In the genomic region with DNA sequence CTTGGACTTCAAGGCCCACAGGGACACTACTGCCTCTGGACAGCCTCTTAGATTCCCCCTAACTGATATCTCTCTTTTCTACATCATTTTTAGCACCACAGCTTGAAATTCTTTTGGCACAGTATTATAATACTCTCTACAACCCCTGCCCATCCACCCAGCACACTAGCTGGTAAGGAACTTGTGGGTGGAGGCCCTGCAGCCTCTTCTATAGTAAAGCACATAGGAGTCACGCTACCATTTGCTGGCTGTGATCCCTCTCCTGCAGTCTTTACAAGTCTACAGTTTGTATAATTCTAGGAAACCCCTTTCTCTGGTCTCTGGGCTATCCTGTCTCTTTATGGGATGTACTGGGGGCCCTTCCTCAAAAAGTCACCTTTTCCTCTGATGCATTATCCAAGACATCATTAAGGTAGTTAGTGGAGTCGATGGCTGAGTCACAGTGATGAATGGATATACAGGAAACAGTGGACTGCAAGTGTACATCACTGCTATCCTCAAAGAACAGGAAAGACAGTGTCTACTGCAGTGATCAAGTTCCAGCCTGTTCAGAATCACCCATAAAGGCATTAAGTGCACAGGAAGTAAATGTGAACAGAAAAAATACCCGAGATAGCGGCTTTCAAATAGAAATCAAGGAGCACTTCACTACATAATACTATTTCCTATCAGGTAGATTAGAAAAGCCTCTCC, we compare ENCODE assay signal across 1 cellular context.
TF ChIP-seq lines count a peak whose summit lies in the region.

No MANE protein-coding gene starts in this region.

TF ChIP-seq in IMR-90, 13 proteins besides CTCF, POLR2A, EP300 and RAD21:
- no peak for TF ChIP-seq CEBPB (IDR thresholded peaks at IDR 0.05; ENCODE audit: low read depth, low read length)
- no peak for TF ChIP-seq BHLHE40 (IDR thresholded peaks at IDR 0.05; ENCODE audit: low read depth, low read length)
- no peak for TF ChIP-seq RFX5 (IDR thresholded peaks at IDR 0.05; ENCODE audit: low read depth, low read length)
- TF ChIP-seq, protein P1, sequence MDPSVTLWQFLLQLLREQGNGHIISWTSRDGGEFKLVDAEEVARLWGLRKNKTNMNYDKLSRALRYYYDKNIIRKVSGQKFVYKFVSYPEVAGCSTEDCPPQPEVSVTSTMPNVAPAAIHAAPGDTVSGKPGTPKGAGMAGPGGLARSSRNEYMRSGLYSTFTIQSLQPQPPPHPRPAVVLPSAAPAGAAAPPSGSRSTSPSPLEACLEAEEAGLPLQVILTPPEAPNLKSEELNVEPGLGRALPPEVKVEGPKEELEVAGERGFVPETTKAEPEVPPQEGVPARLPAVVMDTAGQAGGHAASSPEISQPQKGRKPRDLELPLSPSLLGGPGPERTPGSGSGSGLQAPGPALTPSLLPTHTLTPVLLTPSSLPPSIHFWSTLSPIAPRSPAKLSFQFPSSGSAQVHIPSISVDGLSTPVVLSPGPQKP (IDR thresholded peaks at IDR 0.05; ENCODE audit: borderline replicate concordance, low read depth, low read length): no peak
